8 cellular contexts compared by ENCODE assay signal in genomic region chr15:101965860-101966259, GRCh38.
DNase-seq lines count a peak whose midpoint lies in the region; ATAC-seq and TF ChIP-seq lines count a peak whose summit lies in the region.
"Not testable (repeated sequence)": the region's sequence is repeated elsewhere in the genome, so short reads cannot be mapped to it uniquely, and the experiment has no call there.

No MANE protein-coding gene starts in this region.

- not testable (repeated sequence) for H3K4me3 Mint-ChIP-seq in stimulated activated effector memory CD8-positive, alpha-beta T cell treated with anti-CD3 and anti-CD28 coated beads, Interleukin-12 subunit alpha, Interleukin-12 subunit beta, amount 100 ng/mL, for 72 hours

- H3K4me3 ChIP-seq in HEK293 (ENCODE audit: low read depth, low read length); coronary artery; heart left ventricle; right lobe of liver; ovary: not testable (repeated sequence)

- not testable (repeated sequence) for H3K4me1 Mint-ChIP-seq in stimulated activated effector memory CD8-positive, alpha-beta T cell treated with anti-CD3 and anti-CD28 coated beads, Interleukin-12 subunit alpha, Interleukin-12 subunit beta, amount 100 ng/mL, for 72 hours

- H3K9me3 ChIP-seq in HEK293 (ENCODE audit: control insufficient read depth, insufficient read depth, low read depth, low read length); heart left ventricle; right lobe of liver; ovary: not testable (repeated sequence)

- not testable (repeated sequence) for TF ChIP-seq POLR2A in heart left ventricle (IDR thresholded peaks at IDR 0.05); right lobe of liver (IDR thresholded peaks at IDR 0.05); ovary (IDR thresholded peaks at IDR 0.05)

- TF ChIP-seq CTCF in HEK293 (tag by site-specific recombination; IDR thresholded peaks at IDR 0.05); coronary artery (IDR thresholded peaks at IDR 0.05); heart left ventricle (IDR thresholded peaks at IDR 0.05); right lobe of liver (IDR thresholded peaks at IDR 0.05); ovary (IDR thresholded peaks at IDR 0.05): not testable (repeated sequence)

- intact Hi-C loops in heart left ventricle (cut with DNase I); right lobe of liver (cut with DNase I); ovary (cut with DNase I): not testable (repeated sequence)

- not testable (repeated sequence) for H3K36me3 Mint-ChIP-seq in stimulated activated effector memory CD8-positive, alpha-beta T cell treated with anti-CD3 and anti-CD28 coated beads, Interleukin-12 subunit alpha, Interleukin-12 subunit beta, amount 100 ng/mL, for 72 hours

- not testable (repeated sequence) for H3K27me3 ChIP-seq in heart left ventricle, right lobe of liver, ovary

- H3K27ac ChIP-seq in HEK293 (ENCODE audit: extremely low read depth, low read depth, low read length); coronary artery; heart left ventricle; right lobe of liver; ovary: not testable (repeated sequence)

- WGBS in heart left ventricle, 4 donors = 88 to 96% (median 92%) methylated on average over 8 of the region's 8 CpGs
- WGBS in right lobe of liver (ENCODE audit: insufficient coverage, low coverage, low lambda C conversion rate, missing lambda C conversion rate) = 91% methylated on average over 7 of the region's 8 CpGs
- WGBS in ovary, 3 donors = 84 to 89% (median 88%) methylated on average over 7 to 8 of the region's 8 CpGs

- H3K27ac Mint-ChIP-seq in stimulated activated effector memory CD8-positive, alpha-beta T cell treated with anti-CD3 and anti-CD28 coated beads, Interleukin-12 subunit alpha, Interleukin-12 subunit beta, amount 100 ng/mL, for 72 hours = peak overlapping the region; percentile 65

- peak; percentile 3 for DNase-seq in AG08396 (ENCODE audit: low spot score)
- DNase-seq in activated CD4-positive, CD25-positive, alpha-beta regulatory T cell treated with anti-CD3 and anti-CD28 coated beads, Interleukin-2, amount 50 U/mL, for 72 hours = peak; percentile 32
- peak; percentile 73 for DNase-seq in coronary artery (ENCODE audit: low spot score)
- DNase-seq in heart left ventricle = peak in 4 of 5 donors; percentile 11 to 44 (median 24)
- DNase-seq in right lobe of liver = peak; percentile 31 to 59 (median 46)
- DNase-seq in ovary = peak in 4 of 5 donors; percentile 15 to 39 (median 24)
- not testable (repeated sequence) for DNase-seq in stimulated activated effector memory CD8-positive, alpha-beta T cell treated with anti-CD3 and anti-CD28 coated beads, Interleukin-12 subunit alpha, Interleukin-12 subunit beta, amount 100 ng/mL, for 72 hours (ENCODE audit: low spot score in 2 of 2)

- ATAC-seq in heart left ventricle; right lobe of liver; stimulated activated effector memory CD8-positive, alpha-beta T cell treated with anti-CD3 and anti-CD28 coated beads, Interleukin-12 subunit alpha, Interleukin-12 subunit beta, amount 100 ng/mL, for 72 hours: not testable (repeated sequence)

- H3K4me1 ChIP-seq in HEK293 (ENCODE audit: control insufficient read depth, insufficient read depth, low read length); right lobe of liver; ovary (ENCODE audit: insufficient read depth): not testable (repeated sequence)
- peaks cover 0 to 17% (median 6%) of the 10 kb centered on the region in 12 donors for H3K4me1 ChIP-seq in heart left ventricle

- TF ChIP-seq EP300 in ovary (IDR thresholded peaks at IDR 0.05) = not testable (repeated sequence)

- not testable (repeated sequence) for H3K9me3 Mint-ChIP-seq in stimulated activated effector memory CD8-positive, alpha-beta T cell treated with anti-CD3 and anti-CD28 coated beads, Interleukin-12 subunit alpha, Interleukin-12 subunit beta, amount 100 ng/mL, for 72 hours

- H3K36me3 ChIP-seq in HEK293 (ENCODE audit: control insufficient read depth in 2 of 2, insufficient read depth in 1 of 2, low read length in 2 of 2); heart left ventricle; right lobe of liver; ovary: not testable (repeated sequence)

- POLR2A ChIA-PET in HEK293 (lab: Yijun Ruan, JAX) = not testable (repeated sequence)

- CTCF ChIA-PET in HEK293 (lab: Yijun Ruan, JAX) = not testable (repeated sequence)

TF ChIP-seq in HEK293, 187 proteins besides CTCF, POLR2A, EP300 and RAD21:
- peak; percentile 79 for TF ChIP-seq EGR2 (tag by site-specific recombination; IDR thresholded peaks at IDR 0.05; ENCODE audit: low read depth)
- TF ChIP-seq ZFHX2 (tag by site-specific recombination; conservative IDR thresholded peaks at IDR 0.05) = peak; percentile 77
